Comparison of ENCODE assay signal across 4 cellular contexts in the genomic region with DNA sequence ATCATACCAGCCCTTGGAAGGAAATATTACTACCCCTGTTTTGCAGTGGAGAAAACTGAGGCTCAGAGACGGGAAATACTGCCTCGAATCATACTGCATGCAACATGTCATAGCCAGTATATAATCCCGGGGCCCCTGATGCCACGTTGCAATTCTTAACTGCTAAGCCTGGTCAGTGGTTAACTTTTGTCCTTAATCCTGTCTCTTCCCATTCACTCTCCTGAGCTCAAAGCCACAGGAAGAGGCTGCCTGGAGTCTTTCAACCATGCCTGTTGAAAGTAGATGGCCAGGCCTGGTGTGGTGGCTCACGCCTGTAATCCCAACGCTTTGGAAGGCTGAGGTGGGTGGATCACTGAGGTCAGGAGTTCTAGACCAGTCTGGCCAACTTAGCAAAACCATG.
"Had no signal": no experiment of that assay in that cellular context is flagged by ENCODE, and none has a peak within 500 bp of the region (broad histone marks: within the 10 kb centered on the region; RNA-seq: fewer than 3 reads in every experiment).

No MANE protein-coding gene starts in this region.

- H3K4me3 ChIP-seq: GM23338 had no signal

- H3K27ac ChIP-seq: HL-60 had no signal

- DNase-seq: H9, HCEC 1CT had no signal
